ENCODE assay signal across 8 cellular contexts in the genomic region with DNA sequence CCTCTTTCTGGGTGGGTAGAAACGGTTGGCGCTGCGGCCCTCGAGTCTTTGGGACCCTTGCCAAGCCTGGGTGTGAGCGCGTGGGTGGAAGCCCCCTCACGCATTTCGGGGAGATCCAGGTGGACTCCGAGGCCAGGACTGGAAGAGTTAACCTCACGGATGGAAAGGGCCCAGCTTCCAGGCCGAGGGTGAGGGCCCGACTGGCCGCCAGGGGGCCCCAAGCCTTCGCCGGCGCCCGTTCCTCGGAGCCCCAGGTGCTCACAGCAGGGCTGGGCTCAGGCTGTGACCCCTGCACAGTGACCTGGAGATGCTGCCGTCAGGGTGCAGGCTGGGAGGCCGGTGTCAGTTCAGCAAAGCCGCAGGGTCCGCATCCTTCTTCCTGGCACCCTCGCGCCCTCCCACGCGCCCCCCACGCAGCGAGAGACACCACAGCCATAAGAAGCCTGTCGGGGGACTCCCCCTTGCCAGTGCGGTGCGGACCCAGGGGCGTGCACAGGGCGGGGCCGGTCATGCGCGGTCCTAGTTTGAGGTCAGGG. TPM values are rescaled to one million over a fixed set of nuclear protein-coding genes. Genes with fewer than 3 reads are reported as not detected.
DNase-seq lines count a peak whose midpoint lies in the region; ATAC-seq, FAIRE-seq and TF ChIP-seq lines count a peak whose summit lies in the region.

No MANE protein-coding gene starts in this region.

- peaks cover 8% of the 10 kb centered on the region for H3K27me3 ChIP-seq in astrocyte (ENCODE audit: insufficient read depth, low read length)
- peaks cover 0 to 6% (median 4%) of the 10 kb centered on the region in 3 donors for H3K27me3 ChIP-seq in gastrocnemius medialis

- in situ Hi-C loops in gastrocnemius medialis (cut with MboI; ENCODE audit: low sequenced_read_pairs in 4 of 4), result no loop called here

- H4K20me1 ChIP-seq in astrocyte (ENCODE audit: insufficient read depth, low read length), result no peaks in the 10 kb centered on the region

- ATAC-seq in GM21423 (IDR thresholded peaks at IDR 0.05; ENCODE audit: unreplicated experiment) (peak; percentile 89), T-helper 17 cell (peak; percentile 96), gastrocnemius medialis (peak; percentile 77 to 87)

- TF ChIP-seq CTCF in astrocyte (IDR thresholded peaks at IDR 0.05; ENCODE audit: insufficient read depth, low read depth, low read length), result peak; percentile 51
- peak; percentile 62 to 90 (median 80) for TF ChIP-seq CTCF in gastrocnemius medialis (IDR thresholded peaks at IDR 0.05 in 4 of 5, conservative IDR thresholded peaks at IDR 0.05 in 1 of 5)

- peak overlapping the region; percentile 82 for H2AFZ ChIP-seq in astrocyte (ENCODE audit: low read depth, low read length)

- H3K4me3 Mint-ChIP-seq in IgD-negative memory B cell, result peak overlapping the region; percentile 75 to 91 (median 85)
- H3K4me3 Mint-ChIP-seq in T-helper 17 cell, result peak overlapping the region; percentile 70
- H3K4me3 Mint-ChIP-seq in astrocyte (ENCODE audit: unreplicated experiment), result no peak overlapping the region

- H3K27ac ChIP-seq in astrocyte (ENCODE audit: low read depth, low read length) (no peak overlapping the region), gastrocnemius medialis (peak overlapping the region; percentile 78 to 90 (median 84))

- intact Hi-C loops in gastrocnemius medialis (cut with DNase I; ENCODE audit: low total_unique reads), result no loop called here

- H3K9me3 Mint-ChIP-seq in IgD-negative memory B cell (no peaks in the 10 kb centered on the region), astrocyte (ENCODE audit: unreplicated experiment) (no peaks in the 10 kb centered on the region)

- H3K36me3 ChIP-seq in astrocyte (ENCODE audit: insufficient read depth, low read length) (no peaks in the 10 kb centered on the region), gastrocnemius medialis (no peaks in the 10 kb centered on the region)

- H3K79me2 ChIP-seq in astrocyte (ENCODE audit: insufficient read depth, low read length), result no peaks in the 10 kb centered on the region

- H3K36me3 Mint-ChIP-seq in IgD-negative memory B cell, result no peaks in the 10 kb centered on the region
- no peaks in the 10 kb centered on the region for H3K36me3 Mint-ChIP-seq in T-helper 17 cell (ENCODE audit: low read depth)
- H3K36me3 Mint-ChIP-seq in astrocyte (ENCODE audit: low read depth, unreplicated experiment), result peaks cover 3% of the 10 kb centered on the region

- H3K27ac Mint-ChIP-seq in IgD-negative memory B cell (peak overlapping the region; percentile 89 to 96 (median 93)), T-helper 17 cell (peak overlapping the region; percentile 85), astrocyte (ENCODE audit: unreplicated experiment) (no peak overlapping the region)

- H3K4me3 ChIP-seq in astrocyte (ENCODE audit: insufficient read depth, low read depth, low read length) (peak overlapping the region; percentile 50), gastrocnemius medialis (peak overlapping the region; percentile 56 to 74 (median 61))

- H3K27me3 Mint-ChIP-seq in IgD-negative memory B cell (no peaks in the 10 kb centered on the region), T-helper 17 cell (no peaks in the 10 kb centered on the region), astrocyte (ENCODE audit: low read depth, unreplicated experiment) (peaks cover 22% of the 10 kb centered on the region)

- peak overlapping the region; percentile 84 for H3K4me2 ChIP-seq in astrocyte (ENCODE audit: low read length)

- FAIRE-seq in astrocyte (lab: Jason Lieb, UNC), result no peak

- DNase-seq in COLO668 (lab: John Stamatoyannopoulos, UW; ENCODE audit: unreplicated experiment), result peak; percentile 95
- peak; percentile 74 to 86 (median 84) for DNase-seq in T-helper 17 cell
- DNase-seq in astrocyte (ENCODE audit: low read depth), result peak; percentile 52
- DNase-seq in hippocampal formation (lab: John Stamatoyannopoulos, UW), result peak; percentile 59 to 71
- peak; percentile 55 to 60 for DNase-seq in gastrocnemius medialis
- no peak for DNase-seq in COLO829 (ENCODE audit: low spot score)

- TF ChIP-seq POLR2A in gastrocnemius medialis (IDR thresholded peaks at IDR 0.05), result no peak

- no peak overlapping the region for H3K9ac ChIP-seq in astrocyte (ENCODE audit: low read length)

- H3K4me1 ChIP-seq in astrocyte (ENCODE audit: insufficient read depth, low read length), result peaks cover 6% of the 10 kb centered on the region
- peaks cover 4 to 8% of the 10 kb centered on the region in 2 donors for H3K4me1 ChIP-seq in gastrocnemius medialis

- H3K4me1 Mint-ChIP-seq in IgD-negative memory B cell (peaks cover 0 to 6% (median 2%) of the 10 kb centered on the region in 3 donors), T-helper 17 cell (peaks cover 12% of the 10 kb centered on the region), astrocyte (ENCODE audit: low read depth, unreplicated experiment) (no peaks in the 10 kb centered on the region)

- H3K9me3 ChIP-seq in T-helper 17 cell (ENCODE audit: control insufficient read depth, low read length, poor library complexity, severe bottlenecking) (no peaks in the 10 kb centered on the region), astrocyte (ENCODE audit: insufficient read depth, low read depth, low read length) (no peaks in the 10 kb centered on the region), gastrocnemius medialis (no peaks in the 10 kb centered on the region)

RNA-seq across cellular contexts. Expression of a gene that starts 34.2 kb away (rescaled TPM):
- polyA plus RNA-seq in IgD-negative memory B cell, result 0.70 TPM
- total RNA-seq in T-helper 17 cell (1 to 10 TPM in 1 of 2 donors, under 1 TPM in 1; 0.86 to 1.4 TPM), astrocyte (7.1 and 8.4 TPM in 2 replicates), gastrocnemius medialis (1 to 10 TPM in 1 of 4 donors, under 1 TPM in 3; 0.36 to 1.8 (median 0.59) TPM)

RNA-seq across cellular contexts. Expression of a gene that starts 57.8 kb away (rescaled TPM):
- not detected for polyA plus RNA-seq in IgD-negative memory B cell
- total RNA-seq in T-helper 17 cell, result under 1 TPM in 1 of 2 donors, not detected in 1; 0.07 TPM
- total RNA-seq in astrocyte, result not detected in 2 replicates
- total RNA-seq in gastrocnemius medialis, result under 1 TPM in 1 of 4 donors, not detected in 3; 0.10 TPM
